ENCODE assay signal across 19 cellular contexts in the genomic region with DNA sequence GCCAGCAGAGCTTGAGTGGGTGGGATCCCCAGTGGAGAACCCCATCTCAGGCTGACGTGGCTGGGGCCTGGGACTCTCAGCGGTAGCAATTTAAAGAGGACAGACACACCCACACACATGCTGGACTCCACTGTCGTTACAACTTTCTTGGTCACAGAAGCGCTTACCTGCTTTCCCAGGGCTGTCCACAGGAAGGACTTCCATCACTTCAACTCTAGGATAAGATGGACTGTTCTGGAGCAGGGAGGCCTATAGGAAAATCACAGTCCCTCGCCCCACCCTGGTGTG. TPM values are rescaled to one million over a fixed set of nuclear protein-coding genes. Genes with fewer than 3 reads are reported as not detected.
DNase-seq lines count a peak whose midpoint lies in the region; ATAC-seq and TF ChIP-seq lines count a peak whose summit lies in the region.
"Had no signal": no experiment of that assay in that cellular context is flagged by ENCODE, and none has a peak within 500 bp of the region (broad histone marks: within the 10 kb centered on the region; RNA-seq: fewer than 3 reads in every experiment).

No MANE protein-coding gene starts in this region.

- H3K9me3 ChIP-seq in BE2C, result no peaks in the 10 kb centered on the region
- H3K9me3 ChIP-seq: gastrocnemius medialis, ovary, SJSA1, upper lobe of left lung had no signal

- H3K9me3 Mint-ChIP-seq in nephron, result no peaks in the 10 kb centered on the region
- H3K9me3 Mint-ChIP-seq in activated naive CD8-positive, alpha-beta T cell treated with anti-CD3 and anti-CD28 coated beads for 36 hours, result no peaks in the 10 kb centered on the region

- H3K27ac Mint-ChIP-seq in nephron, result peak overlapping the region in 2 of 3 experiments; percentile 39 to 60
- H3K27ac Mint-ChIP-seq in activated naive CD8-positive, alpha-beta T cell treated with anti-CD3 and anti-CD28 coated beads for 36 hours, result no peak overlapping the region
- H3K27ac Mint-ChIP-seq: activated naive CD8-positive, alpha-beta T cell had no signal

- no peaks in the 10 kb centered on the region for H3K27me3 ChIP-seq in BE2C
- H3K27me3 ChIP-seq in H7 (ENCODE audit: control insufficient read depth, insufficient read depth, low read length), result peaks cover 11% of the 10 kb centered on the region; the same call in 1 of the 2 replicates
- H3K27me3 ChIP-seq in dorsolateral prefrontal cortex, result no peaks in the 10 kb centered on the region
- H3K27me3 ChIP-seq: gastrocnemius medialis, ovary, upper lobe of left lung had no signal

- H3K27me3 Mint-ChIP-seq in nephron (ENCODE audit: low read depth), result peaks cover 51% of the 10 kb centered on the region
- H3K27me3 Mint-ChIP-seq in activated naive CD8-positive, alpha-beta T cell treated with anti-CD3 and anti-CD28 coated beads for 36 hours, result peaks cover 53% of the 10 kb centered on the region

- in situ Hi-C loops in KBM-7 (cut with MboI; ENCODE audit: low pct_unique_long_range_greater_than_20kb, low sequenced_read_pairs), result loop anchor here (25.0 kb wide), 1 partner anchor 306 kb away; no protein-coding TSS in a partner anchor

- intact Hi-C loops in dorsolateral prefrontal cortex (cut with DNase I), result loop anchor here in 1 of 2 donors (10.0 kb wide), 1 partner anchor 496 kb away; the partner anchor contains the start of gene C10orf105

- H3K36me3 Mint-ChIP-seq in nephron (ENCODE audit: low read depth), result no peaks in the 10 kb centered on the region
- no peaks in the 10 kb centered on the region for H3K36me3 Mint-ChIP-seq in activated naive CD8-positive, alpha-beta T cell treated with anti-CD3 and anti-CD28 coated beads for 36 hours
- H3K36me3 Mint-ChIP-seq: activated naive CD8-positive, alpha-beta T cell had no signal

- H3K36me3 ChIP-seq in BE2C (peaks cover 66% of the 10 kb centered on the region), H7 (replicated peaks; ENCODE audit: control insufficient read depth, insufficient read depth, low read length) (no peaks in the 10 kb centered on the region)
- H3K36me3 ChIP-seq: gastrocnemius medialis, ovary, SJSA1, upper lobe of left lung had no signal

- ATAC-seq in HG02852 (IDR thresholded peaks at IDR 0.05; ENCODE audit: unreplicated experiment), result no peak

- H3K4me3 ChIP-seq in BE2C (ENCODE audit: low read depth, low read length) (peak overlapping the region; percentile 19; the same call in 1 of the 2 replicates), H7 (ENCODE audit: insufficient read depth, low read depth, low read length) (no peak overlapping the region), dorsolateral prefrontal cortex (peak overlapping the region in 3 of 59 donors; percentile 11 to 67 (median 16))
- H3K4me3 ChIP-seq: gastrocnemius medialis, ovary, SJSA1 had no signal

- H3K27ac ChIP-seq in dorsolateral prefrontal cortex, result peak overlapping the region in 46 of 59 donors; percentile 10 to 96 (median 84)
- H3K27ac ChIP-seq: gastrocnemius medialis, ovary, SJSA1, upper lobe of left lung had no signal

- H3K4me1 Mint-ChIP-seq in nephron, result peaks cover 77% of the 10 kb centered on the region
- peaks cover 7% of the 10 kb centered on the region for H3K4me1 Mint-ChIP-seq in activated naive CD8-positive, alpha-beta T cell treated with anti-CD3 and anti-CD28 coated beads for 36 hours

- no peak for TF ChIP-seq CTCF in BE2C (IDR thresholded peaks at IDR 0.05; ENCODE audit: low read depth, low read length)
- TF ChIP-seq CTCF in dorsolateral prefrontal cortex (IDR thresholded peaks at IDR 0.05 in 54 of 56, conservative IDR thresholded peaks at IDR 0.05 in 2 of 56; ENCODE audit: low read depth in 1 of 56, partially characterized antibody in 56 of 56), result no peak
- TF ChIP-seq CTCF in nephron (IDR thresholded peaks at IDR 0.05; ENCODE audit: unreplicated experiment in 3 of 3), result no peak

- DNase-seq in BE2C (peak; percentile 1), H7 (peak; percentile 13), dorsolateral prefrontal cortex (no peak), KBM-7 (no peak), RKO (ENCODE audit: low spot score) (no peak)
- no peak for DNase-seq in activated naive CD8-positive, alpha-beta T cell treated with anti-CD3 and anti-CD28 coated beads for 36 hours
- DNase-seq: activated CD4-positive, alpha-beta T cell treated with anti-CD3 and anti-CD28 coated beads, Interleukin-2, amount 50 U/mL, for 48 hours; COR-L47; NCI-H1092; NCI-H187 treated with DMSO at 0.1 percent for 48 hours; retina; upper lobe of left lung had no signal

- peak overlapping the region; percentile 19 to 84 (median 34) for H3K4me3 Mint-ChIP-seq in nephron
- no peak overlapping the region for H3K4me3 Mint-ChIP-seq in activated naive CD8-positive, alpha-beta T cell treated with anti-CD3 and anti-CD28 coated beads for 36 hours

- peaks cover 48% of the 10 kb centered on the region for H3K4me1 ChIP-seq in BE2C

RNA-seq across cellular contexts. Expression of gene UNC5B, which starts 6.4 kb away (rescaled TPM):
- polyA plus RNA-seq in BE2C (2012; ENCODE audit: insufficient read depth, insufficient read length, low read depth), result 181 TPM
- total RNA-seq in H7 (2014; rRNA removed; shearing (Covaris generic)), result 34.7 and 40.2 TPM in 2 replicates
- 10 to 100 TPM; 12.3 to 77.7 (median 23.7) TPM for total RNA-seq in dorsolateral prefrontal cortex
- under 1 TPM in 1 of 2 experiments, not detected in 1; 0.04 TPM for total RNA-seq in activated naive CD8-positive, alpha-beta T cell treated with anti-CD3 and anti-CD28 coated beads for 36 hours
- total RNA-seq: T-helper 1 cell treated with Interleukin-12 subunit alpha and Interleukin-12 subunit beta and Interleukin-4 antibody, amounts not matched to agents 30 ng/mL and 1 ng/mL, for 36 hours had no signal

Comparison
In these comparisons a context has a peak if more than half of its experiments do, and no peak if none do; other contexts are left out.
1. DNase-seq: peak in BE2C (single experiment) and H7 (single experiment); none in dorsolateral prefrontal cortex (0 of 10), activated naive CD8-positive, alpha-beta T cell treated with anti-CD3 and anti-CD28 coated beads for 36 hours (single experiment), KBM-7 (single experiment) and RKO (single experiment).
2. RNA of gene UNC5B, which starts 6.4 kb away (total RNA-seq): 34.7 to 40.2 TPM in H7 and 12.3 to 77.7 TPM in dorsolateral prefrontal cortex; 0.04 TPM in activated naive CD8-positive, alpha-beta T cell treated with anti-CD3 and anti-CD28 coated beads for 36 hours; every median in the first group is over 10 times any median in the second.